ENCODE assay signal across 18 cellular contexts in genomic region chr7:121480566-121481335, GRCh38.
DNase-seq lines count a peak whose midpoint lies in the region; ATAC-seq, FAIRE-seq and TF ChIP-seq lines count a peak whose summit lies in the region.
"Had no signal": no experiment of that assay in that cellular context is flagged by ENCODE, and none has a peak within 500 bp of the region (broad histone marks: within the 10 kb centered on the region; RNA-seq: fewer than 3 reads in every experiment).

No MANE protein-coding gene starts in this region.

- H4K8ac ChIP-seq in H9 (replicated peaks; ENCODE audit: insufficient read length, low read depth, low read length), result no peak overlapping the region
- H4K8ac ChIP-seq in H1 (ENCODE audit: extremely low read depth, insufficient read depth, low read length), result no peak overlapping the region

- no peak for TF ChIP-seq CTCF in H9 (conservative IDR thresholded peaks at IDR 0.05)
- no peak for TF ChIP-seq CTCF in H1 (IDR thresholded peaks at IDR 0.05; ENCODE audit: control extremely low read depth in 1 of 3, insufficient read depth in 1 of 3, low read depth in 1 of 3, low read length in 3 of 3)
- TF ChIP-seq CTCF in neural crest cell (conservative IDR thresholded peaks at IDR 0.05), result no peak

- peaks cover 3% of the 10 kb centered on the region; the same call in 1 of the 2 replicates for H3K4me1 ChIP-seq in H9 (ENCODE audit: insufficient read depth, low read length)
- H3K4me1 ChIP-seq in H1 (replicated peaks in 1 of 4; ENCODE audit: control insufficient read depth in 3 of 4, insufficient read depth in 4 of 4, low read length in 3 of 4), result peaks cover 2 to 10% (median 7%) of the 10 kb centered on the region in 4 experiments; a peak in 5 of 7 replicates

- no peak overlapping the region for H3K18ac ChIP-seq in H9 (ENCODE audit: insufficient read length, low read depth, low read length)
- H3K18ac ChIP-seq in H1 (ENCODE audit: extremely low read depth, low read length), result no peak overlapping the region

- H2BK20ac ChIP-seq in H9 (ENCODE audit: low read depth, low read length, poor library complexity, severe bottlenecking) (no peak overlapping the region), H1 (ENCODE audit: low read length) (no peak overlapping the region)

- FAIRE-seq in H1 (lab: Jason Lieb, UNC), result no peak
- FAIRE-seq: endothelial cell of umbilical vein had no signal

- H3K4me2 ChIP-seq in H9 (ENCODE audit: insufficient read depth, insufficient read length, low read length), result no peak overlapping the region
- peak overlapping the region; percentile 2 to 34; a peak in 1 of 4 replicates for H3K4me2 ChIP-seq in H1 (ENCODE audit: insufficient read depth in 1 of 2, low read depth in 2 of 2, low read length in 2 of 2)

- H3K27ac Mint-ChIP-seq in H9 (peak overlapping the region; percentile 82 to 89 (median 85); a peak in 6 of 7 replicates), neural crest cell (ENCODE audit: unreplicated experiment) (peak overlapping the region; percentile 44)
- H3K27ac Mint-ChIP-seq in activated T-cell treated with anti-CD3 and anti-CD28 coated beads, Interleukin-2, amount 50 U/mL, for 72 hours, result no peak overlapping the region
- H3K27ac Mint-ChIP-seq: activated B cell treated with CpG ODN at 0.5 μM for 24 hours had no signal

- H3K4me1 Mint-ChIP-seq in H9, result peaks cover 24 to 31% of the 10 kb centered on the region in 2 experiments
- H3K4me1 Mint-ChIP-seq in neural crest cell, result peaks cover 40% of the 10 kb centered on the region
- peaks cover 5% of the 10 kb centered on the region for H3K4me1 Mint-ChIP-seq in activated T-cell treated with anti-CD3 and anti-CD28 coated beads, Interleukin-2, amount 50 U/mL, for 72 hours (ENCODE audit: low read depth)
- H3K4me1 Mint-ChIP-seq: activated B cell treated with CpG ODN at 0.5 μM for 24 hours had no signal

- H3K4ac ChIP-seq in H9 (ENCODE audit: low read depth, low read length), result no peak overlapping the region
- no peak overlapping the region for H3K4ac ChIP-seq in H1 (replicated peaks; ENCODE audit: insufficient read length, low read depth, low read length)

- H3K9ac ChIP-seq in H9 (ENCODE audit: extremely low read depth, insufficient read length, low read length), result no peak overlapping the region
- no peak overlapping the region for H3K9ac ChIP-seq in H1 (replicated peaks in 1 of 4; ENCODE audit: extremely low read depth in 1 of 4, low read depth in 3 of 4, low read length in 3 of 4)

- ATAC-seq in GM18505 (IDR thresholded peaks at IDR 0.05; ENCODE audit: unreplicated experiment), result no peak
- no peak for ATAC-seq in activated T-cell treated with anti-CD3 and anti-CD28 coated beads, Interleukin-2, amount 50 U/mL, for 72 hours (replicated peaks in 1 of 2)

- H3K79me2 ChIP-seq in H9 (ENCODE audit: insufficient read depth, low read length), result no peaks in the 10 kb centered on the region
- H3K79me2 ChIP-seq in H1 (ENCODE audit: control insufficient read depth in 1 of 2, insufficient read depth in 2 of 2, low read length in 2 of 2), result no peaks in the 10 kb centered on the region

- H2BK5ac ChIP-seq in H9 (ENCODE audit: insufficient read length, low read length) (no peak overlapping the region), H1 (ENCODE audit: low read depth, low read length) (peak overlapping the region; percentile 57; the same call in 1 of the 2 replicates)

- H3T11ph ChIP-seq in H9 (ENCODE audit: low read length), result no peak overlapping the region

- H3K9me3 ChIP-seq in H9 (ENCODE audit: control insufficient read depth, low read depth, low read length) (no peaks in the 10 kb centered on the region), H1 (ENCODE audit: insufficient read depth in 2 of 2, low read depth in 1 of 2, low read length in 1 of 2) (0 out of 4 replicates have a peak, but pooled peaks cover 5% of the 10 kb centered on the region in 2 experiments)
- H3K9me3 ChIP-seq: testis had no signal

- WGBS in H9 (ENCODE audit: extremely low coverage, insufficient read length, low lambda C conversion rate), result no CpG with 5 or more reads among the region's 6 CpGs
- 66% methylated on average over 6 of the region's 6 CpGs; no CpG with 5 or more reads in 1 of the 2 experiments for WGBS in H1 (ENCODE audit: extremely low coverage in 1 of 2, insufficient coverage in 1 of 2, insufficient read length in 1 of 2, insufficient replicate concordance in 2 of 2, low coverage in 1 of 2, low lambda C conversion rate in 2 of 2, missing lambda C conversion rate in 1 of 2), 2 experiments

- H3K9me3 Mint-ChIP-seq in H9, result peaks cover 6 to 7% of the 10 kb centered on the region in 2 experiments; a peak in 3 of 5 replicates
- H3K9me3 Mint-ChIP-seq in neural crest cell, result no peaks in the 10 kb centered on the region
- no peaks in the 10 kb centered on the region for H3K9me3 Mint-ChIP-seq in activated T-cell treated with anti-CD3 and anti-CD28 coated beads, Interleukin-2, amount 50 U/mL, for 72 hours
- H3K9me3 Mint-ChIP-seq: activated B cell treated with CpG ODN at 0.5 μM for 24 hours had no signal

- TF ChIP-seq POLR2A in H1 (IDR thresholded peaks at IDR 0.05; ENCODE audit: control extremely low read depth in 1 of 2, low read depth in 2 of 2, low read length in 2 of 2), result no peak
- no peak for TF ChIP-seq POLR2A in GM18505 (IDR thresholded peaks at IDR 0.05; ENCODE audit: borderline replicate concordance, extremely low read depth, insufficient read depth, insufficient read length)

- H3K27me3 ChIP-seq in H9 (ENCODE audit: insufficient read depth, low read length), result no peaks in the 10 kb centered on the region
- H3K27me3 ChIP-seq in H1 (replicated peaks in 1 of 4; ENCODE audit: control insufficient read depth in 3 of 4, extremely low read depth in 1 of 4, insufficient read depth in 3 of 4, low read length in 3 of 4), result no peaks in the 10 kb centered on the region
- H3K27me3 ChIP-seq: testis had no signal

- H3K56ac ChIP-seq in H9 (ENCODE audit: insufficient read length, low read depth, low read length) (no peak overlapping the region), H1 (replicated peaks; ENCODE audit: insufficient read length, low read depth, low read length) (no peak overlapping the region)

- DNase-seq in H9 (no peak), RPMI7951 (ENCODE audit: low read depth) (peak; percentile 47), H1 (ENCODE audit: low read depth in 1 of 2, low spot score in 2 of 2) (no peak), neural crest cell (ENCODE audit: low read depth, low spot score) (peak; percentile 16), NCI-H1694 (lab: John Stamatoyannopoulos, UW) (no peak), NCI-H187 (lab: John Stamatoyannopoulos, UW) (no peak)
- DNase-seq in activated T-cell treated with anti-CD3 and anti-CD28 coated beads, Interleukin-2, amount 50 U/mL, for 72 hours, result no peak
- DNase-seq: activated B cell treated with CpG ODN at 0.5 μM for 24 hours; activated naive CD4-positive, alpha-beta T cell; DMS153; H7; kidney glomerular epithelial cell; NCI-H2029; NCI-H748 treated with DMSO at 0.1 percent for 48 hours; testis had no signal

- POLR2A ChIA-PET in H1 (lab: Charles Lee; ENCODE audit: partially characterized antibody), result interaction anchor here (1.2 kb wide), 1 partner anchor 10 kb away, joined by 3 read pairs; no protein-coding TSS in a partner anchor

- H3K27me3 Mint-ChIP-seq in H9 (ENCODE audit: low read depth) (no peaks in the 10 kb centered on the region), neural crest cell (ENCODE audit: low read depth) (no peaks in the 10 kb centered on the region)
- H3K27me3 Mint-ChIP-seq in activated T-cell treated with anti-CD3 and anti-CD28 coated beads, Interleukin-2, amount 50 U/mL, for 72 hours (ENCODE audit: low read depth), result no peaks in the 10 kb centered on the region

- no peak for TF ChIP-seq EP300 in H1 (IDR thresholded peaks at IDR 0.05; ENCODE audit: borderline replicate concordance in 1 of 2, low read depth in 2 of 2, low read length in 2 of 2)

- no peaks in the 10 kb centered on the region for H3K23me2 ChIP-seq in H9 (ENCODE audit: insufficient read length, low read depth, low read length, poor library complexity, severe bottlenecking)
- H3K23me2 ChIP-seq in H1 (ENCODE audit: low read depth, low read length), result no peaks in the 10 kb centered on the region; the same call in none of the 2 replicates

- CTCF ChIA-PET in H1 (lab: Charles Lee; ENCODE audit: partially characterized antibody), result interaction anchor here (0.8 to 1.5 kb wide), 3 partner anchors 14 to 118 kb away, joined by 3 to 4 read pairs (median 3); no protein-coding TSS in a partner anchor

- H2BK12ac ChIP-seq in H9 (ENCODE audit: insufficient read length, low read depth, low read length), result no peak overlapping the region
- no peak overlapping the region; the same call in 1 of the 2 replicates for H2BK12ac ChIP-seq in H1 (ENCODE audit: low read depth, low read length)

- H3K27ac ChIP-seq in H9 (ENCODE audit: insufficient read length, low read depth, low read length) (no peak overlapping the region), H1 (ENCODE audit: low read depth, low read length) (no peak overlapping the region)
- H3K27ac ChIP-seq: HL-60, testis had no signal

- H3K79me1 ChIP-seq in H9 (ENCODE audit: insufficient read depth, low read depth, low read length, poor library complexity, severe bottlenecking) (no peaks in the 10 kb centered on the region), H1 (ENCODE audit: low read depth, low read length) (no peaks in the 10 kb centered on the region)

- H3K23ac ChIP-seq in H9 (ENCODE audit: insufficient read length, low read depth, low read length) (no peak overlapping the region), H1 (ENCODE audit: insufficient read length) (no peak overlapping the region)

- H4K5ac ChIP-seq in H9 (ENCODE audit: insufficient read length, low read depth, low read length) (no peak overlapping the region), H1 (ENCODE audit: insufficient read length, low read depth, low read length) (no peak overlapping the region)

- H2AK5ac ChIP-seq in H9 (ENCODE audit: insufficient read length, low read length) (no peak overlapping the region), H1 (ENCODE audit: low read depth, low read length) (no peak overlapping the region)

- H4K91ac ChIP-seq in H9 (ENCODE audit: insufficient read length, low read depth, low read length), result no peak overlapping the region
- peak overlapping the region; percentile 10 for H4K91ac ChIP-seq in H1 (replicated peaks; ENCODE audit: insufficient read length, low read length)

- H3K36me3 ChIP-seq in H1 (ENCODE audit: control insufficient read depth in 2 of 4, insufficient read depth in 4 of 4, low read length in 3 of 4), result no peaks in the 10 kb centered on the region

- TF ChIP-seq RAD21 in H1 (IDR thresholded peaks at IDR 0.05 in 1 of 2, conservative IDR thresholded peaks at IDR 0.05 in 1 of 2; ENCODE audit: low read depth in 2 of 2, low read length in 2 of 2), result no peak

- H3K4me3 Mint-ChIP-seq in H9, result peak overlapping the region; percentile 30; a peak in 3 of 5 replicates
- peak overlapping the region; percentile 63 for H3K4me3 Mint-ChIP-seq in neural crest cell
- H3K4me3 Mint-ChIP-seq in activated T-cell treated with anti-CD3 and anti-CD28 coated beads, Interleukin-2, amount 50 U/mL, for 72 hours, result no peak overlapping the region
- H3K4me3 Mint-ChIP-seq: activated B cell treated with CpG ODN at 0.5 μM for 24 hours had no signal

- H2BK15ac ChIP-seq in H9 (ENCODE audit: low read depth, low read length), result no peak overlapping the region
- H2BK15ac ChIP-seq in H1 (ENCODE audit: low read length), result peak overlapping the region; percentile 49; the same call in 1 of the 2 replicates

- H3K36me3 Mint-ChIP-seq in H9 (ENCODE audit: insufficient read depth in 1 of 3, low read depth in 3 of 3) (peaks cover 0 to 9% (median 5%) of the 10 kb centered on the region in 3 experiments; a peak in 6 of 7 replicates), neural crest cell (ENCODE audit: low read depth) (no peaks in the 10 kb centered on the region)
- H3K36me3 Mint-ChIP-seq in activated T-cell treated with anti-CD3 and anti-CD28 coated beads, Interleukin-2, amount 50 U/mL, for 72 hours (ENCODE audit: insufficient read depth in 2 of 2), result no peaks in the 10 kb centered on the region

- no peak overlapping the region for H2AFZ ChIP-seq in H9 (ENCODE audit: low read length)
- H2AFZ ChIP-seq in H1 (ENCODE audit: low read length), result 0 out of 2 replicates have a peak overlapping the region, but pooled peaks have one; percentile 15

- H3K14ac ChIP-seq in H9 (ENCODE audit: insufficient read depth, low read length) (no peak overlapping the region), H1 (ENCODE audit: insufficient read length) (no peak overlapping the region)

- no peak overlapping the region for H3K4me3 ChIP-seq in H1 (ENCODE audit: extremely low read depth in 1 of 4, insufficient read depth in 2 of 4, low read depth in 3 of 4, low read length in 4 of 4)
- H3K4me3 ChIP-seq: testis had no signal

- H4K20me1 ChIP-seq in H9 (ENCODE audit: control insufficient read depth, insufficient read depth, insufficient read length) (no peaks in the 10 kb centered on the region), H1 (replicated peaks in 1 of 2; ENCODE audit: control insufficient read depth in 1 of 2, insufficient read depth in 2 of 2, low read length in 2 of 2) (no peaks in the 10 kb centered on the region)

- H2BK120ac ChIP-seq in H9 (ENCODE audit: low read depth, low read length, poor library complexity, severe bottlenecking) (no peak overlapping the region), H1 (replicated peaks; ENCODE audit: low read depth, low read length) (no peak overlapping the region)

Comparison
In these comparisons a context has a peak if more than half of its experiments do, and no peak if none do; other contexts are left out.
1. DNase-seq: peak in RPMI7951 (single experiment) and neural crest cell (single experiment); none in H9 (single experiment), H1 (0 of 2), NCI-H1694 (single experiment), activated T-cell treated with anti-CD3 and anti-CD28 coated beads, Interleukin-2, amount 50 U/mL, for 72 hours (0 of 2) and NCI-H187 (0 of 2).
2. H3K4me3 Mint-ChIP-seq: peak in H9 (2 of 2) and neural crest cell (single experiment); none in activated T-cell treated with anti-CD3 and anti-CD28 coated beads, Interleukin-2, amount 50 U/mL, for 72 hours (0 of 2).